8 cellular contexts compared by ENCODE assay signal in the genomic region with DNA sequence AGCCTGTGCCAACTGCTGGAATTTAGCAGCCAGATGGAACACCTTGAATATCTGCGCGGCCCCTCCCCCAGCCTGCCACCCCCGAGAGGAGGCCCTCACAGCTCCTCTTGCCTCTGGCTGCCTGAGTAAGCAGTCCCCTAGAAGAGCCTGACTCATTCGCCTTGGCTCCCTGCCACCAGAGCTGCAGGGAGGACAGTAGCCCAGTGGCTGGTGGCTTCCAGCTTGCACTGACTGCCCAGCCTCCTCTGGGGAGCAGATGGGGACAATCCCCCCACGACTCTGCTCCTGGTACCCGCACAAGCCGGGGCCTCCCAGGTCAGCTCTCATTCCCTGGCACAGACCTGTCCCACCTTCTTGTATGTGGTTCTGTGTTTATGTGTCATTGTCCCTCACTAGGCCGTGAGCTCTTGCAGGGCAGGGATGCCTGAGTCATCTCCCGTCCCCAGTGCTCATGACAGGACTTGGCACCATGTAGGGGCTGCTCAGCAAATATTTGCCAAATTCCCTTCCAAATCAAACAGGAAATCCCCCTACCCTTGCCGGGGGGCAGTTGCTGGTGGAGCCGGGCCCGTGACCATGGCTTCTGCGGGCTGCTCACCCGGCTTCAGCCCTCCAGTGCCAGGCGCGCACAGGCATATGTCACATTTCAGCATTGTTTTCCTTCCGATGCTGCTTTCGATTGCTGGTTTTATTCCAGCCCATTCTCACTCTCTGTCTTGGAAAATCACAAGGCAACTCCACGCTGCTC. TPM values are rescaled to one million over a fixed set of nuclear protein-coding genes. Genes with fewer than 3 reads are reported as not detected.
DNase-seq lines count a peak whose midpoint lies in the region; ATAC-seq, FAIRE-seq and TF ChIP-seq lines count a peak whose summit lies in the region.

No MANE protein-coding gene starts in this region.

- H3K27me3 ChIP-seq in right cardiac atrium (ENCODE audit: control insufficient read depth, insufficient read depth), result no peaks in the 10 kb centered on the region
- H3K27me3 ChIP-seq in small intestine (ENCODE audit: control insufficient read depth in 2 of 2, insufficient read depth in 2 of 2, low read length in 2 of 2), result peaks cover 0 to 3% of the 10 kb centered on the region in 2 donors

- peaks cover 6% of the 10 kb centered on the region for H3K27me3 Mint-ChIP-seq in activated CD8-positive, alpha-beta memory T cell treated with anti-CD3 and anti-CD28 coated beads, Interleukin-2, amount 10 ng/mL, durations not matched to agents 7 days and 5 days
- peaks cover 4% of the 10 kb centered on the region for H3K27me3 Mint-ChIP-seq in endothelial cell (ENCODE audit: unreplicated experiment)

- no peak for FAIRE-seq in small intestine (lab: Jason Lieb, UNC)

- peak; percentile 63 for DNase-seq in activated CD8-positive, alpha-beta memory T cell treated with anti-CD3 and anti-CD28 coated beads for 24 hours
- no peak for DNase-seq in activated CD8-positive, alpha-beta memory T cell treated with anti-CD3 and anti-CD28 coated beads, Interleukin-2, amount 10 ng/mL, durations not matched to agents 7 days and 5 days
- peak; percentile 88 for DNase-seq in NCI-H446 treated with DMSO at 0.1 percent for 48 hours (lab: John Stamatoyannopoulos, UW)
- peak; percentile 4 to 98 (median 83) for DNase-seq in anterior cingulate cortex (lab: John Stamatoyannopoulos, UW)
- DNase-seq in right cardiac atrium, result peak; percentile 93 to 96 (median 95)
- DNase-seq in small intestine, result peak; percentile 52
- DNase-seq in endothelial cell (ENCODE audit: low spot score), result no peak

- no peak for ATAC-seq in activated CD8-positive, alpha-beta memory T cell treated with anti-CD3 and anti-CD28 coated beads, Interleukin-2, amount 10 ng/mL, durations not matched to agents 7 days and 5 days
- ATAC-seq in right cardiac atrium, result peak; percentile 91 to 96
- ATAC-seq in HG03469 (IDR thresholded peaks at IDR 0.05; ENCODE audit: unreplicated experiment), result no peak

- H3K27ac Mint-ChIP-seq in activated CD8-positive, alpha-beta memory T cell treated with anti-CD3 and anti-CD28 coated beads, Interleukin-2, amount 10 ng/mL, durations not matched to agents 7 days and 5 days, result no peak overlapping the region
- H3K27ac Mint-ChIP-seq in endothelial cell (ENCODE audit: unreplicated experiment), result no peak overlapping the region

- intact Hi-C loops in right cardiac atrium (cut with DNase I), result no loop called here

- WGBS in right cardiac atrium, result 37% methylated on average over 19 of the region's 19 CpGs
- WGBS in small intestine, 3 donors, result 33 to 40% (median 36%) methylated on average over 19 of the region's 19 CpGs

- H3K4me1 Mint-ChIP-seq in activated CD8-positive, alpha-beta memory T cell treated with anti-CD3 and anti-CD28 coated beads, Interleukin-2, amount 10 ng/mL, durations not matched to agents 7 days and 5 days, result no peaks in the 10 kb centered on the region
- no peaks in the 10 kb centered on the region for H3K4me1 Mint-ChIP-seq in endothelial cell (ENCODE audit: unreplicated experiment)

- H3K4me3 Mint-ChIP-seq in activated CD8-positive, alpha-beta memory T cell treated with anti-CD3 and anti-CD28 coated beads, Interleukin-2, amount 10 ng/mL, durations not matched to agents 7 days and 5 days, result no peak overlapping the region
- H3K4me3 Mint-ChIP-seq in endothelial cell (ENCODE audit: unreplicated experiment), result no peak overlapping the region

- no peaks in the 10 kb centered on the region for H3K36me3 Mint-ChIP-seq in activated CD8-positive, alpha-beta memory T cell treated with anti-CD3 and anti-CD28 coated beads, Interleukin-2, amount 10 ng/mL, durations not matched to agents 7 days and 5 days
- no peaks in the 10 kb centered on the region for H3K36me3 Mint-ChIP-seq in endothelial cell (ENCODE audit: low read depth, unreplicated experiment)

- H3K27ac ChIP-seq in right cardiac atrium (ENCODE audit: low read length) (no peak overlapping the region), small intestine (ENCODE audit: low read depth in 1 of 2, low read length in 1 of 2) (no peak overlapping the region)

- TF ChIP-seq CTCF in endothelial cell (IDR thresholded peaks at IDR 0.05; ENCODE audit: unreplicated experiment), result no peak

- H3K4me1 ChIP-seq in right cardiac atrium (ENCODE audit: control insufficient read depth, insufficient read depth, low read length), result peaks cover 6% of the 10 kb centered on the region
- H3K4me1 ChIP-seq in small intestine (ENCODE audit: control insufficient read depth in 2 of 2, insufficient read depth in 1 of 2, low read depth in 1 of 2, low read length in 1 of 2), result no peaks in the 10 kb centered on the region

- H3K9me3 Mint-ChIP-seq in activated CD8-positive, alpha-beta memory T cell treated with anti-CD3 and anti-CD28 coated beads, Interleukin-2, amount 10 ng/mL, durations not matched to agents 7 days and 5 days (ENCODE audit: low read depth), result no peaks in the 10 kb centered on the region
- no peaks in the 10 kb centered on the region for H3K9me3 Mint-ChIP-seq in endothelial cell (ENCODE audit: unreplicated experiment)

- no peaks in the 10 kb centered on the region for H3K36me3 ChIP-seq in small intestine (ENCODE audit: control insufficient read depth in 2 of 2, insufficient read depth in 2 of 2, low read length in 2 of 2)

- CTCF ChIA-PET in activated CD8-positive, alpha-beta memory T cell treated with anti-CD3 and anti-CD28 coated beads, Interleukin-2, amount 10 ng/mL, durations not matched to agents 7 days and 5 days (lab: Charles Lee), result no interaction called here

- H3K4me3 ChIP-seq in right cardiac atrium (ENCODE audit: low read length) (no peak overlapping the region), small intestine (ENCODE audit: low read depth in 1 of 2, low read length in 2 of 2) (no peak overlapping the region)

- no peaks in the 10 kb centered on the region for H3K9me3 ChIP-seq in right cardiac atrium (ENCODE audit: control insufficient read depth, low read length)
- no peaks in the 10 kb centered on the region for H3K9me3 ChIP-seq in small intestine (ENCODE audit: control insufficient read depth, low read depth)

RNA-seq across cellular contexts. Expression of a gene that starts 43.6 kb away (rescaled TPM):
- not detected for total RNA-seq in activated CD8-positive, alpha-beta memory T cell treated with anti-CD3 and anti-CD28 coated beads, Interleukin-2, amount 10 ng/mL, durations not matched to agents 7 days and 5 days
- total RNA-seq in right cardiac atrium (not detected), endothelial cell (ENCODE audit: unreplicated experiment) (not detected)
- polyA plus RNA-seq in right cardiac atrium (not detected), small intestine (under 1 TPM in 1 of 3 donors, not detected in 2; 0.09 TPM)

Comparison
In these comparisons a context has a peak if more than half of its experiments do, and no peak if none do; other contexts are left out.
1. DNase-seq: peak in activated CD8-positive, alpha-beta memory T cell treated with anti-CD3 and anti-CD28 coated beads for 24 hours (single experiment), NCI-H446 treated with DMSO at 0.1 percent for 48 hours (single experiment), anterior cingulate cortex (58 of 58), right cardiac atrium (3 of 3) and small intestine (single experiment); none in activated CD8-positive, alpha-beta memory T cell treated with anti-CD3 and anti-CD28 coated beads, Interleukin-2, amount 10 ng/mL, durations not matched to agents 7 days and 5 days (single experiment) and endothelial cell (single experiment).
2. ATAC-seq: peak in right cardiac atrium (2 of 2); none in activated CD8-positive, alpha-beta memory T cell treated with anti-CD3 and anti-CD28 coated beads, Interleukin-2, amount 10 ng/mL, durations not matched to agents 7 days and 5 days (single experiment) and HG03469 (single experiment).